Comparison of ENCODE assay signal across 12 cellular contexts in genomic region chr13:88704600-88705275, GRCh38.
DNase-seq lines count a peak whose midpoint lies in the region; ATAC-seq and TF ChIP-seq lines count a peak whose summit lies in the region.
"Had no signal": no experiment of that assay in that cellular context is flagged by ENCODE, and none has a peak within 500 bp of the region (broad histone marks: within the 10 kb centered on the region; RNA-seq: fewer than 3 reads in every experiment).

No MANE protein-coding gene starts in this region.

- H3K27ac ChIP-seq in RWPE2 (ENCODE audit: poor library complexity, severe bottlenecking) (no peak overlapping the region), hepatocyte (peak overlapping the region; percentile 39)
- H3K27ac ChIP-seq: SJSA1 had no signal

- WGBS in hepatocyte (ENCODE audit: low lambda C conversion rate, missing lambda C conversion rate): 22% methylated on average over 7 of the region's 7 CpGs

- CTCF ChIA-PET in activated CD4-positive, alpha-beta T cell treated with anti-CD3 and anti-CD28 coated beads, Interleukin-2, amount 10 ng/mL, durations not matched to agents 7 days and 5 days (lab: Charles Lee): no interaction called here

- no peak overlapping the region for H3K27ac Mint-ChIP-seq in activated CD4-positive, alpha-beta T cell treated with anti-CD3 and anti-CD28 coated beads, Interleukin-2, amount 10 ng/mL, durations not matched to agents 7 days and 5 days
- H3K27ac Mint-ChIP-seq: IgD-negative memory B cell had no signal

- peaks cover 4% of the 10 kb centered on the region for H3K9me3 Mint-ChIP-seq in activated CD4-positive, alpha-beta T cell treated with anti-CD3 and anti-CD28 coated beads, Interleukin-2, amount 10 ng/mL, durations not matched to agents 7 days and 5 days

- H3K4me1 ChIP-seq in RWPE2 (ENCODE audit: insufficient read depth, poor library complexity, severe bottlenecking) (no peaks in the 10 kb centered on the region), hepatocyte (ENCODE audit: insufficient read depth) (no peaks in the 10 kb centered on the region)
- H3K4me1 ChIP-seq: SJSA1 had no signal

- no peaks in the 10 kb centered on the region for H4K20me1 ChIP-seq in hepatocyte (ENCODE audit: insufficient read depth, poor library complexity, severe bottlenecking)

- no peaks in the 10 kb centered on the region for H3K36me3 ChIP-seq in RWPE2 (ENCODE audit: low read depth)
- H3K36me3 ChIP-seq in hepatocyte (replicated peaks; ENCODE audit: insufficient read depth, low read depth): no peaks in the 10 kb centered on the region
- H3K36me3 ChIP-seq: SJSA1 had no signal

- no peak for DNase-seq in activated CD4-positive, alpha-beta T cell treated with anti-CD3 and anti-CD28 coated beads, Interleukin-2, amount 10 ng/mL, durations not matched to agents 7 days and 5 days
- no peak for DNase-seq in activated CD4-positive, alpha-beta T cell treated with anti-CD3 and anti-CD28 coated beads, Interleukin-2, amount 50 U/mL, for 1 hour
- no peak for DNase-seq in RWPE2 (ENCODE audit: low spot score)
- peak; percentile 10 for DNase-seq in hepatocyte (ENCODE audit: low spot score)
- DNase-seq in superior temporal gyrus (ENCODE audit: extremely low spot score): peak; percentile 14
- DNase-seq in NCI-H748 (lab: John Stamatoyannopoulos, UW; ENCODE audit: unreplicated experiment): no peak
- DNase-seq in H4 (ENCODE audit: low spot score): no peak
- DNase-seq: effector CD4-positive, alpha-beta T cell; glutamatergic neuron had no signal

- ATAC-seq in RWPE2 (ENCODE audit: low read depth) (0 out of 3 replicates have a peak, but pooled peaks have one; percentile 35), GM21390 (IDR thresholded peaks at IDR 0.05; ENCODE audit: unreplicated experiment) (no peak)

- H3K36me3 Mint-ChIP-seq in activated CD4-positive, alpha-beta T cell treated with anti-CD3 and anti-CD28 coated beads, Interleukin-2, amount 10 ng/mL, durations not matched to agents 7 days and 5 days (ENCODE audit: low read depth): no peaks in the 10 kb centered on the region
- H3K36me3 Mint-ChIP-seq: IgD-negative memory B cell had no signal

- H3K4me3 ChIP-seq in RWPE2 (ENCODE audit: severe bottlenecking) (no peak overlapping the region), hepatocyte (peak overlapping the region; percentile 15)
- H3K4me3 ChIP-seq: SJSA1 had no signal

- peaks cover 18% of the 10 kb centered on the region for H3K4me1 Mint-ChIP-seq in activated CD4-positive, alpha-beta T cell treated with anti-CD3 and anti-CD28 coated beads, Interleukin-2, amount 10 ng/mL, durations not matched to agents 7 days and 5 days
- H3K4me1 Mint-ChIP-seq: IgD-negative memory B cell had no signal

- POLR2A ChIA-PET in activated CD4-positive, alpha-beta T cell treated with anti-CD3 and anti-CD28 coated beads, Interleukin-2, amount 10 ng/mL, durations not matched to agents 7 days and 5 days (lab: Charles Lee): no interaction called here

- no peaks in the 10 kb centered on the region for H3K27me3 Mint-ChIP-seq in activated CD4-positive, alpha-beta T cell treated with anti-CD3 and anti-CD28 coated beads, Interleukin-2, amount 10 ng/mL, durations not matched to agents 7 days and 5 days
- H3K27me3 Mint-ChIP-seq: IgD-negative memory B cell had no signal

- H2AFZ ChIP-seq in hepatocyte: peak overlapping the region; percentile 70

- no peaks in the 10 kb centered on the region for H3K9me3 ChIP-seq in RWPE2 (ENCODE audit: severe bottlenecking)
- no peaks in the 10 kb centered on the region for H3K9me3 ChIP-seq in hepatocyte (ENCODE audit: low read depth)
- H3K9me3 ChIP-seq: SJSA1 had no signal

- peak overlapping the region; percentile 76 for H3K4me2 ChIP-seq in hepatocyte

- no peaks in the 10 kb centered on the region for H3K79me2 ChIP-seq in hepatocyte

- H3K9me2 ChIP-seq in hepatocyte (replicated peaks; ENCODE audit: insufficient read depth): no peaks in the 10 kb centered on the region

- H3K4me3 Mint-ChIP-seq in activated CD4-positive, alpha-beta T cell treated with anti-CD3 and anti-CD28 coated beads, Interleukin-2, amount 10 ng/mL, durations not matched to agents 7 days and 5 days: peak overlapping the region; percentile 44
- H3K4me3 Mint-ChIP-seq: IgD-negative memory B cell had no signal

- no peaks in the 10 kb centered on the region for H3K27me3 ChIP-seq in RWPE2 (ENCODE audit: insufficient read depth, poor library complexity, severe bottlenecking)
- no peaks in the 10 kb centered on the region for H3K27me3 ChIP-seq in hepatocyte
- H3K27me3 ChIP-seq: SJSA1 had no signal

- TF ChIP-seq CTCF in RWPE2 (IDR thresholded peaks at IDR 0.05; ENCODE audit: poor library complexity, severe bottlenecking) (no peak), hepatocyte (IDR thresholded peaks at IDR 0.05; ENCODE audit: poor library complexity) (no peak)

Comparison
In these comparisons a context has a peak if more than half of its experiments do, and no peak if none do; other contexts are left out.
1. DNase-seq: peak in hepatocyte (single experiment) and superior temporal gyrus (single experiment); none in activated CD4-positive, alpha-beta T cell treated with anti-CD3 and anti-CD28 coated beads, Interleukin-2, amount 10 ng/mL, durations not matched to agents 7 days and 5 days (single experiment), activated CD4-positive, alpha-beta T cell treated with anti-CD3 and anti-CD28 coated beads, Interleukin-2, amount 50 U/mL, for 1 hour (single experiment), RWPE2 (single experiment), NCI-H748 (single experiment) and H4 (single experiment).